In genomic region chr3:51500632-51501131, GRCh38 we compare ENCODE assay signal across 8 cellular contexts. TPM values are rescaled to one million over a fixed set of nuclear protein-coding genes. Genes with fewer than 3 reads are reported as not detected.
DNase-seq lines count a peak whose midpoint lies in the region; ATAC-seq and TF ChIP-seq lines count a peak whose summit lies in the region.

No MANE protein-coding gene starts in this region.

- peak overlapping the region in 1 of 2 donors; percentile 55 for H3K9ac ChIP-seq in stomach smooth muscle (ENCODE audit: low read length in 2 of 2)

- peaks cover 18% of the 10 kb centered on the region for H3K4me1 ChIP-seq in stomach smooth muscle (ENCODE audit: control insufficient read depth, insufficient read depth, low read length)

- DNase-seq in Jurkat, Clone E6-1 (ENCODE audit: low read depth, low spot score), result no peak
- DNase-seq in activated naive CD8-positive, alpha-beta T cell treated with anti-CD3 and anti-CD28 coated beads for 36 hours, result no peak
- no peak for DNase-seq in kidney epithelial cell (ENCODE audit: low read depth)
- no peak for DNase-seq in NCI-H345 treated with DMSO at 0.1 percent for 48 hours (lab: John Stamatoyannopoulos, UW; ENCODE audit: unreplicated experiment)
- DNase-seq in NCI-H524 treated with DMSO at 0.1 percent for 48 hours (lab: John Stamatoyannopoulos, UW), result no peak

- TF ChIP-seq CTCF in kidney epithelial cell (IDR thresholded peaks at IDR 0.05; ENCODE audit: insufficient read depth, low read length, poor library complexity, severe bottlenecking), result no peak

- peaks cover 3% of the 10 kb centered on the region for H3K36me3 Mint-ChIP-seq in activated naive CD8-positive, alpha-beta T cell treated with anti-CD3 and anti-CD28 coated beads for 36 hours

- peak overlapping the region; percentile 47 for H3K4me3 ChIP-seq in Jurkat, Clone E6-1 (ENCODE audit: low read length)
- peak overlapping the region; percentile 3 for H3K4me3 ChIP-seq in kidney epithelial cell (ENCODE audit: low read depth, low read length)
- H3K4me3 ChIP-seq in stomach smooth muscle (ENCODE audit: low read length in 2 of 2), result peak overlapping the region in 1 of 2 donors; percentile 88

- peak overlapping the region; percentile 96 for H3K4me3 Mint-ChIP-seq in activated naive CD8-positive, alpha-beta T cell treated with anti-CD3 and anti-CD28 coated beads for 36 hours

- no peaks in the 10 kb centered on the region for H3K27me3 ChIP-seq in kidney epithelial cell (ENCODE audit: control insufficient read depth, insufficient read depth, low read length)
- H3K27me3 ChIP-seq in stomach smooth muscle (ENCODE audit: control insufficient read depth in 1 of 2, insufficient read depth in 2 of 2, low read length in 2 of 2), result no peaks in the 10 kb centered on the region

- peaks cover 4% of the 10 kb centered on the region for H3K27me3 Mint-ChIP-seq in activated naive CD8-positive, alpha-beta T cell treated with anti-CD3 and anti-CD28 coated beads for 36 hours

- peaks cover 20% of the 10 kb centered on the region for H3K4me1 Mint-ChIP-seq in activated naive CD8-positive, alpha-beta T cell treated with anti-CD3 and anti-CD28 coated beads for 36 hours

- peak overlapping the region; percentile 86 for H3K27ac ChIP-seq in stomach smooth muscle (ENCODE audit: low read length)

- ATAC-seq in HG03095 (IDR thresholded peaks at IDR 0.05; ENCODE audit: unreplicated experiment) (no peak), GM21825 (IDR thresholded peaks at IDR 0.05; ENCODE audit: unreplicated experiment) (no peak)

- H3K36me3 ChIP-seq in kidney epithelial cell (ENCODE audit: control insufficient read depth, insufficient read depth, low read length), result no peaks in the 10 kb centered on the region
- H3K36me3 ChIP-seq in stomach smooth muscle (ENCODE audit: control insufficient read depth in 2 of 2, insufficient read depth in 2 of 2, low read length in 2 of 2), result peaks cover 0 to 3% of the 10 kb centered on the region in 2 donors

- H3K27ac Mint-ChIP-seq in activated naive CD8-positive, alpha-beta T cell treated with anti-CD3 and anti-CD28 coated beads for 36 hours, result peak overlapping the region; percentile 98

- H3K9me3 Mint-ChIP-seq in activated naive CD8-positive, alpha-beta T cell treated with anti-CD3 and anti-CD28 coated beads for 36 hours, result no peaks in the 10 kb centered on the region

- no peaks in the 10 kb centered on the region for H3K9me3 ChIP-seq in stomach smooth muscle (ENCODE audit: control insufficient read depth in 2 of 2, low read length in 2 of 2)

RNA-seq across cellular contexts. Expression of gene DCAF1, which starts 0.9 kb away (rescaled TPM):
- 32.0 TPM for polyA plus RNA-seq in Jurkat, Clone E6-1 (2012; ENCODE audit: insufficient read depth, insufficient read length)
- total RNA-seq in activated naive CD8-positive, alpha-beta T cell treated with anti-CD3 and anti-CD28 coated beads for 36 hours, result 10 to 100 TPM; 40.7 to 42.4 TPM
- 16.3 and 18.2 TPM in 2 replicates for total RNA-seq in kidney epithelial cell

RNA-seq across cellular contexts. Expression of gene RAD54L2, which starts 37.8 kb away (rescaled TPM):
- polyA plus RNA-seq in Jurkat, Clone E6-1 (2012; ENCODE audit: insufficient read depth, insufficient read length), result 8.9 TPM
- total RNA-seq in activated naive CD8-positive, alpha-beta T cell treated with anti-CD3 and anti-CD28 coated beads for 36 hours, result 10 to 100 TPM; 26.4 to 28.0 TPM
- total RNA-seq in kidney epithelial cell, result 20.5 TPM in 2 replicates
